ENCODE assay signal across 1 cellular context in genomic region chr9:136631038-136632000, GRCh38.
TF ChIP-seq lines count a peak whose summit lies in the region.

No MANE protein-coding gene starts in this region.

TF ChIP-seq in K562, 482 proteins besides CTCF, POLR2A, EP300 and RAD21 (continued from another document and continues in another):
- no peak for TF ChIP-seq SRSF9 (IDR thresholded peaks at IDR 0.05; ENCODE audit: borderline replicate concordance, low read depth, low read length)
- TF ChIP-seq GMEB1 (CRISPR knock-in tag; IDR thresholded peaks at IDR 0.05): no peak
- TF ChIP-seq HNRNPL (IDR thresholded peaks at IDR 0.05; ENCODE audit: low read depth, low read length): no peak
- no peak for TF ChIP-seq XRCC3 (IDR thresholded peaks at IDR 0.05)
- peak; percentile 83 for TF ChIP-seq ARHGAP35 (IDR thresholded peaks at IDR 0.05; ENCODE audit: partially characterized antibody)
- TF ChIP-seq MECOM (CRISPR knock-in tag; IDR thresholded peaks at IDR 0.05): no peak
- no peak; the same call in 1 of the 2 replicates for TF ChIP-seq ZNF24 (IDR thresholded peaks at IDR 0.05)
- TF ChIP-seq THAP7 (CRISPR knock-in tag; IDR thresholded peaks at IDR 0.05): no peak
- TF ChIP-seq DLX4 (CRISPR knock-in tag; IDR thresholded peaks at IDR 0.05): no peak
- TF ChIP-seq NBN (IDR thresholded peaks at IDR 0.05; ENCODE audit: low read depth): no peak
- peak; percentile 93 for TF ChIP-seq ZBTB43 (CRISPR knock-in tag; IDR thresholded peaks at IDR 0.05)
- 0 out of 2 replicates have a peak, but pooled peaks have one; percentile 47 for TF ChIP-seq SMAD4 (CRISPR knock-in tag; conservative IDR thresholded peaks at IDR 0.05)
- no peak for TF ChIP-seq ZNF253 (CRISPR knock-in tag; conservative IDR thresholded peaks at IDR 0.05)
- TF ChIP-seq BRD4 (IDR thresholded peaks at IDR 0.05): no peak
- TF ChIP-seq ZFP36 (IDR thresholded peaks at IDR 0.05; ENCODE audit: low read depth, low read length, partially characterized antibody): no peak
- 0 out of 2 replicates have a peak, but pooled peaks have one; percentile 8 for TF ChIP-seq ZNF384 (IDR thresholded peaks at IDR 0.05; ENCODE audit: low read depth, low read length)
- TF ChIP-seq ZNF318 (IDR thresholded peaks at IDR 0.05; ENCODE audit: borderline replicate concordance in 1 of 2, low read depth in 1 of 2): no peak
- 0 out of 2 replicates have a peak, but pooled peaks have one; percentile 25 for TF ChIP-seq LEF1 (IDR thresholded peaks at IDR 0.05)
- TF ChIP-seq ZNF274 (IDR thresholded peaks at IDR 0.05; ENCODE audit: borderline replicate concordance, low read depth, low read length): no peak
- no peak for TF ChIP-seq TBL1XR1 (IDR thresholded peaks at IDR 0.05; ENCODE audit: low read length in 2 of 2)
- no peak for TF ChIP-seq CREB1 (IDR thresholded peaks at IDR 0.05)
- no peak for TF ChIP-seq CREB1 (CRISPR knock-in tag; IDR thresholded peaks at IDR 0.05)
- no peak for TF ChIP-seq POLR3G (IDR thresholded peaks at IDR 0.05; ENCODE audit: extremely low read depth, insufficient read length, insufficient replicate concordance)
- no peak for TF ChIP-seq OTX1 (CRISPR knock-in tag; IDR thresholded peaks at IDR 0.05)
- peak; percentile 99 for TF ChIP-seq HDGF (IDR thresholded peaks at IDR 0.05)
- TF ChIP-seq ARID4B (CRISPR knock-in tag; IDR thresholded peaks at IDR 0.05): peak; percentile 65; the same call in 1 of the 2 replicates
- peak; percentile 86 for TF ChIP-seq ZBTB26 (CRISPR knock-in tag; IDR thresholded peaks at IDR 0.05)
- no peak for TF ChIP-seq MYNN (IDR thresholded peaks at IDR 0.05)
- no peak for TF ChIP-seq MYNN (CRISPR knock-in tag; IDR thresholded peaks at IDR 0.05)
- no peak for TF ChIP-seq PHTF2 (CRISPR knock-in tag; IDR thresholded peaks at IDR 0.05)
- no peak for TF ChIP-seq MTA2 (IDR thresholded peaks at IDR 0.05; ENCODE audit: low read depth)
- no peak for TF ChIP-seq SAFB (IDR thresholded peaks at IDR 0.05; ENCODE audit: borderline replicate concordance, low read depth, low read length)
- TF ChIP-seq ATF3 (IDR thresholded peaks at IDR 0.05): no peak
- no peak for TF ChIP-seq ATF3 (CRISPR knock-in tag; conservative IDR thresholded peaks at IDR 0.05)
- no peak for TF ChIP-seq VEZF1 (CRISPR knock-in tag; IDR thresholded peaks at IDR 0.05)
- no peak for TF ChIP-seq TBP (optimal IDR thresholded peaks at IDR 0.05; ENCODE audit: low read depth, low read length)
- no peak; the same call in 1 of the 2 replicates for TF ChIP-seq NCOR1 (IDR thresholded peaks at IDR 0.05)
- no peak for TF ChIP-seq RBM22 (IDR thresholded peaks at IDR 0.05; ENCODE audit: low read depth, low read length, poor library complexity, severe bottlenecking)
- TF ChIP-seq KLF10 (CRISPR knock-in tag; IDR thresholded peaks at IDR 0.05): no peak
